Comparison of ENCODE assay signal across 15 cellular contexts in genomic region chr14:81137316-81137715, GRCh38.
DNase-seq lines count a peak whose midpoint lies in the region; ATAC-seq and TF ChIP-seq lines count a peak whose summit lies in the region.
"Had no signal": no experiment of that assay in that cellular context is flagged by ENCODE, and none has a peak within 500 bp of the region (broad histone marks: within the 10 kb centered on the region; RNA-seq: fewer than 3 reads in every experiment).

No MANE protein-coding gene starts in this region.

- in situ Hi-C loops in ACHN (cut with HindIII; ENCODE audit: low pct_ligation_motif_present, low pct_unique_long_range_greater_than_20kb, low sequenced_read_pairs): no loop called here

- H3K4me1 ChIP-seq in adipocyte (ENCODE audit: control insufficient read depth, insufficient read depth, low read length): peaks cover 6% of the 10 kb centered on the region
- H3K4me1 ChIP-seq: SJSA1 had no signal

- no peaks in the 10 kb centered on the region for H3K36me3 Mint-ChIP-seq in HFFc6 (ENCODE audit: low read depth)
- H3K36me3 Mint-ChIP-seq: mesothelial cell of epicardium had no signal

- no peak overlapping the region for H3K4me3 Mint-ChIP-seq in HFFc6
- H3K4me3 Mint-ChIP-seq: mesothelial cell of epicardium had no signal

- H3K9me3 Mint-ChIP-seq in HFFc6: no peaks in the 10 kb centered on the region; the same call in 1 of the 2 replicates

- H3K9me3 ChIP-seq in adipocyte (ENCODE audit: control insufficient read depth, low read length): no peaks in the 10 kb centered on the region
- H3K9me3 ChIP-seq: SJSA1 had no signal

- no peak for TF ChIP-seq CTCF in HFFc6 (IDR thresholded peaks at IDR 0.05)

- H3K27ac Mint-ChIP-seq in HFFc6: no peak overlapping the region
- H3K27ac Mint-ChIP-seq: mesothelial cell of epicardium had no signal

- ATAC-seq in HG03520 (IDR thresholded peaks at IDR 0.05; ENCODE audit: unreplicated experiment): no peak
- no peak for ATAC-seq in HG02973 (IDR thresholded peaks at IDR 0.05; ENCODE audit: unreplicated experiment)
- no peak for ATAC-seq in HG02884 (IDR thresholded peaks at IDR 0.05; ENCODE audit: unreplicated experiment)

- H3K4me3 ChIP-seq in adipocyte (ENCODE audit: low read length): no peak overlapping the region
- H3K4me3 ChIP-seq: SJSA1 had no signal

- peaks cover 12% of the 10 kb centered on the region for H3K4me1 Mint-ChIP-seq in HFFc6 (ENCODE audit: low read depth)
- H3K4me1 Mint-ChIP-seq: mesothelial cell of epicardium had no signal

- H3K27me3 ChIP-seq in adipocyte (replicated peaks; ENCODE audit: control insufficient read depth, insufficient read depth, low read length): no peaks in the 10 kb centered on the region
- H3K27me3 ChIP-seq: SJSA1 had no signal

- H3K36me3 ChIP-seq in adipocyte (ENCODE audit: control insufficient read depth, insufficient read depth, low read length, severe bottlenecking): no peaks in the 10 kb centered on the region
- H3K36me3 ChIP-seq: SJSA1 had no signal

- no peak overlapping the region for H3K9ac ChIP-seq in adipocyte (ENCODE audit: low read length)

- H3K27me3 Mint-ChIP-seq in HFFc6 (ENCODE audit: insufficient read depth): no peaks in the 10 kb centered on the region

- peak; percentile 75 for DNase-seq in ACHN
- DNase-seq in HFFc6: peak; percentile 78
- peak; percentile 47 for DNase-seq in adipocyte (ENCODE audit: low read depth)
- DNase-seq in glomerular visceral epithelial cell (ENCODE audit: extremely low spot score): peak; percentile 95
- no peak for DNase-seq in activated CD8-positive, alpha-beta memory T cell treated with anti-CD3 and anti-CD28 coated beads for 24 hours
- DNase-seq: activated gamma-delta T cell, C1 segment of cervical spinal cord, cortex of kidney, H7, Kasumi-1 had no signal
